In the genomic region with DNA sequence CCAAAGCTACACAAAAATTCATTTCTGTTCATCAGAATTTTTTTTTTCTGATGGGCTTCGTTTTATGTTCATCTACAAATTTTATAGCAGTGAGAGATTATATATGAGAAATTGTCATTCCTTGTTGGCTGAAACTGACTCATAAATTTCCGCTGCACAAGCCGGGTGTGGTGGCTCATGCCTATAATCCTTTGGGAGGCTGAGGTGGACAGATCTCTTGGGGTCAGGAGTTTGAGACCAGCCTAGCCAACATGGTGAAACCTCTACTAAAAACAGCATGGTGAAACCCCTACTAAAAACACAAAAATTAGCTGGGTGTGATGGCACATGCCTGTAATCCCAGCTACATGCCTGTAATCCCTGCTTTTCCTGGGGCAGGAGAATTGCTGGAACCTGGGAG, we compare ENCODE assay signal across 20 cellular contexts.
A peak's percentile ranks its signal among the peaks of the same experiment; 100 is the strongest.
DNase-seq lines count a peak whose midpoint lies in the region; ATAC-seq, FAIRE-seq and TF ChIP-seq lines count a peak whose summit lies in the region.
"Had no signal": no experiment of that assay in that cellular context is flagged by ENCODE, and none has a peak within 500 bp of the region (broad histone marks: within the 10 kb centered on the region; RNA-seq: fewer than 3 reads in every experiment).

No MANE protein-coding gene starts in this region.

- peak overlapping the region; percentile 81 for H3K4me2 ChIP-seq in Karpas-422 (ENCODE audit: low read depth, low read length, poor library complexity, severe bottlenecking)
- no peak overlapping the region for H3K4me2 ChIP-seq in hepatocyte
- H3K4me2 ChIP-seq: BLaER1 had no signal

- DNase-seq in Caco-2 (peak; percentile 33 to 54), Karpas-422 (no peak), hepatocyte (ENCODE audit: low spot score) (no peak), progenitor cell of endocrine pancreas (ENCODE audit: low spot score, unreplicated experiment) (no peak), dedifferentiated amniotic fluid mesenchymal stem cell (ENCODE audit: extremely low spot score) (no peak), pancreas (no peak), ecto neural progenitor cell (ENCODE audit: low spot score) (no peak)
- DNase-seq: 8988T; CD4-positive, alpha-beta memory T cell; DMS 273 treated with DMSO at 0.1 percent for 48 hours; DMS53; DND-41; EL; GOT3; H7 had no signal

- intact Hi-C loops in Caco-2 (cut with micrococcal nuclease; ENCODE audit: unreplicated experiment) = loop anchor here (1.0 to 5.0 kb wide), 9 partner anchors 17 to 206 kb away; a partner anchor contains a TSS
- intact Hi-C loops in pancreas (cut with DNase I) = no loop called here

- H3K4me1 Mint-ChIP-seq in Caco-2 (ENCODE audit: low read depth, unreplicated experiment) (peaks cover 35% of the 10 kb centered on the region), progenitor cell of endocrine pancreas (ENCODE audit: low read depth) (peaks cover 55% of the 10 kb centered on the region)

- H3K9me3 ChIP-seq in Caco-2 (no peaks in the 10 kb centered on the region), Karpas-422 (ENCODE audit: low read length) (no peaks in the 10 kb centered on the region), hepatocyte (ENCODE audit: low read depth) (no peaks in the 10 kb centered on the region), pancreas (no peaks in the 10 kb centered on the region)
- H3K9me3 ChIP-seq: BLaER1 had no signal

- H3K36me3 ChIP-seq in Caco-2 (ENCODE audit: control insufficient read depth, insufficient read depth, low read length) (no peaks in the 10 kb centered on the region), Karpas-422 (ENCODE audit: insufficient read depth, low read length) (no peaks in the 10 kb centered on the region), hepatocyte (replicated peaks; ENCODE audit: insufficient read depth, low read depth) (no peaks in the 10 kb centered on the region), pancreas (no peaks in the 10 kb centered on the region)
- H3K36me3 ChIP-seq: BLaER1 had no signal

- H3K27ac Mint-ChIP-seq in Caco-2 (ENCODE audit: unreplicated experiment) = peak overlapping the region; percentile 68
- peak overlapping the region; percentile 75 for H3K27ac Mint-ChIP-seq in progenitor cell of endocrine pancreas
- H3K27ac Mint-ChIP-seq: CD14-positive monocyte; CD4-positive, alpha-beta memory T cell had no signal

- H3K79me2 ChIP-seq in Karpas-422 (ENCODE audit: low read length) (peaks cover 22% of the 10 kb centered on the region; the same call in 1 of the 2 replicates), hepatocyte (no peaks in the 10 kb centered on the region)

- H3K4me1 ChIP-seq in Caco-2 (peaks cover 65% of the 10 kb centered on the region), Karpas-422 (ENCODE audit: low read length) (peaks cover 47% of the 10 kb centered on the region), hepatocyte (ENCODE audit: insufficient read depth) (peaks cover 4% of the 10 kb centered on the region), pancreas (peaks cover 0 to 2% (median 0%) of the 10 kb centered on the region in 3 donors)

- no peak for ATAC-seq in HG03159 (IDR thresholded peaks at IDR 0.05; ENCODE audit: unreplicated experiment)
- ATAC-seq in pancreas = no peak
- ATAC-seq: HCT116 had no signal

- H2AFZ ChIP-seq in Karpas-422 (ENCODE audit: low read length) (no peak overlapping the region), hepatocyte (no peak overlapping the region)

- H3K27me3 ChIP-seq in Caco-2 (replicated peaks; ENCODE audit: control insufficient read depth, insufficient read depth, low read length) = no peaks in the 10 kb centered on the region
- H3K27me3 ChIP-seq in Karpas-422 (ENCODE audit: low read length) = no peaks in the 10 kb centered on the region
- H3K27me3 ChIP-seq in hepatocyte = no peaks in the 10 kb centered on the region
- no peaks in the 10 kb centered on the region for H3K27me3 ChIP-seq in pancreas
- H3K27me3 ChIP-seq: BLaER1 had no signal

- peak overlapping the region; percentile 93 for H3K27ac ChIP-seq in Karpas-422 (ENCODE audit: low read length)
- H3K27ac ChIP-seq in hepatocyte = peak overlapping the region; percentile 54
- H3K27ac ChIP-seq in pancreas = no peak overlapping the region
- H3K27ac ChIP-seq: BLaER1 had no signal

- H3K36me3 Mint-ChIP-seq in Caco-2 (ENCODE audit: insufficient read depth, unreplicated experiment) (no peaks in the 10 kb centered on the region), progenitor cell of endocrine pancreas (ENCODE audit: insufficient read depth) (no peaks in the 10 kb centered on the region)

- H3K9me2 ChIP-seq in Karpas-422 (replicated peaks; ENCODE audit: insufficient read depth, low read length) (no peaks in the 10 kb centered on the region), hepatocyte (replicated peaks; ENCODE audit: insufficient read depth) (no peaks in the 10 kb centered on the region)

- H4K20me1 ChIP-seq in Karpas-422 (ENCODE audit: insufficient read depth, low read depth, low read length) (no peaks in the 10 kb centered on the region), hepatocyte (ENCODE audit: insufficient read depth, poor library complexity, severe bottlenecking) (no peaks in the 10 kb centered on the region)
- H4K20me1 ChIP-seq: BLaER1 had no signal

- POLR2A ChIA-PET in Caco-2 (lab: Charles Lee) = interaction anchor here (0.5 to 1.1 kb wide), 2 partner anchors 17 to 85 kb away, joined by 3 to 10 read pairs; no protein-coding TSS in a partner anchor

- no peak overlapping the region for H3K4me3 Mint-ChIP-seq in Caco-2 (ENCODE audit: unreplicated experiment)
- H3K4me3 Mint-ChIP-seq in progenitor cell of endocrine pancreas (ENCODE audit: low read depth) = no peak overlapping the region
- H3K4me3 Mint-ChIP-seq: CD14-positive monocyte; CD4-positive, alpha-beta memory T cell had no signal

- WGBS in hepatocyte (ENCODE audit: low lambda C conversion rate, missing lambda C conversion rate) = 80% methylated on average over 3 of the region's 3 CpGs
- 96 to 98% methylated on average over 3 of the region's 3 CpGs for WGBS in pancreas, 2 donors

- H3K9ac ChIP-seq in Karpas-422 (ENCODE audit: low read length) = no peak overlapping the region; the same call in 1 of the 2 replicates
- H3K9ac ChIP-seq: BLaER1 had no signal

- H3K27me3 Mint-ChIP-seq in Caco-2 (ENCODE audit: insufficient read depth, unreplicated experiment) (no peaks in the 10 kb centered on the region), progenitor cell of endocrine pancreas (no peaks in the 10 kb centered on the region)
- H3K27me3 Mint-ChIP-seq: CD4-positive, alpha-beta memory T cell had no signal

- H3K9me3 Mint-ChIP-seq in Caco-2 (ENCODE audit: unreplicated experiment) (peaks cover 10% of the 10 kb centered on the region), progenitor cell of endocrine pancreas (ENCODE audit: low read depth) (no peaks in the 10 kb centered on the region)
- H3K9me3 Mint-ChIP-seq: CD14-positive monocyte; CD4-positive, alpha-beta memory T cell had no signal

- CTCF ChIA-PET in Caco-2 (lab: Charles Lee) = interaction anchor here (0.9 to 1.8 kb wide), 5 partner anchors 56 to 207 kb away, joined by 3 to 10 read pairs (median 3); no protein-coding TSS in a partner anchor

- no peak for FAIRE-seq in pancreas (lab: Jason Lieb, UNC)
- FAIRE-seq: GM12878 had no signal

- no TSS peak for BruUV-seq in Caco-2 (replicated peaks; lab: Mats Ljungman, UMichigan)

- H3K4me3 ChIP-seq in Caco-2 (ENCODE audit: low read depth, low read length) (no peak overlapping the region), Karpas-422 (ENCODE audit: low read length) (no peak overlapping the region), hepatocyte (no peak overlapping the region), pancreas (no peak overlapping the region)
- H3K4me3 ChIP-seq: BLaER1, GM12878 had no signal

- TF ChIP-seq CTCF in Caco-2 (IDR thresholded peaks at IDR 0.05; ENCODE audit: insufficient read depth in 1 of 2, low read depth in 1 of 2, low read length in 1 of 2, severe bottlenecking in 1 of 2, unreplicated experiment in 1 of 2) = no peak
- TF ChIP-seq CTCF in hepatocyte (IDR thresholded peaks at IDR 0.05; ENCODE audit: poor library complexity) = no peak
- TF ChIP-seq CTCF in progenitor cell of endocrine pancreas (IDR thresholded peaks at IDR 0.05; ENCODE audit: unreplicated experiment) = no peak
- no peak for TF ChIP-seq CTCF in pancreas (IDR thresholded peaks at IDR 0.05)

Comparison
In these comparisons a context has a peak if more than half of its experiments do, and no peak if none do; other contexts are left out.
1. DNase-seq: peak in Caco-2 (2 of 2); none in Karpas-422 (single experiment), hepatocyte (single experiment), progenitor cell of endocrine pancreas (single experiment), dedifferentiated amniotic fluid mesenchymal stem cell (single experiment), pancreas (0 of 6) and ecto neural progenitor cell (single experiment).
2. H3K27ac ChIP-seq: peak in Karpas-422 (single experiment) and hepatocyte (single experiment); none in pancreas (0 of 4).